ENCODE assay signal across 26 cellular contexts in the genomic region with DNA sequence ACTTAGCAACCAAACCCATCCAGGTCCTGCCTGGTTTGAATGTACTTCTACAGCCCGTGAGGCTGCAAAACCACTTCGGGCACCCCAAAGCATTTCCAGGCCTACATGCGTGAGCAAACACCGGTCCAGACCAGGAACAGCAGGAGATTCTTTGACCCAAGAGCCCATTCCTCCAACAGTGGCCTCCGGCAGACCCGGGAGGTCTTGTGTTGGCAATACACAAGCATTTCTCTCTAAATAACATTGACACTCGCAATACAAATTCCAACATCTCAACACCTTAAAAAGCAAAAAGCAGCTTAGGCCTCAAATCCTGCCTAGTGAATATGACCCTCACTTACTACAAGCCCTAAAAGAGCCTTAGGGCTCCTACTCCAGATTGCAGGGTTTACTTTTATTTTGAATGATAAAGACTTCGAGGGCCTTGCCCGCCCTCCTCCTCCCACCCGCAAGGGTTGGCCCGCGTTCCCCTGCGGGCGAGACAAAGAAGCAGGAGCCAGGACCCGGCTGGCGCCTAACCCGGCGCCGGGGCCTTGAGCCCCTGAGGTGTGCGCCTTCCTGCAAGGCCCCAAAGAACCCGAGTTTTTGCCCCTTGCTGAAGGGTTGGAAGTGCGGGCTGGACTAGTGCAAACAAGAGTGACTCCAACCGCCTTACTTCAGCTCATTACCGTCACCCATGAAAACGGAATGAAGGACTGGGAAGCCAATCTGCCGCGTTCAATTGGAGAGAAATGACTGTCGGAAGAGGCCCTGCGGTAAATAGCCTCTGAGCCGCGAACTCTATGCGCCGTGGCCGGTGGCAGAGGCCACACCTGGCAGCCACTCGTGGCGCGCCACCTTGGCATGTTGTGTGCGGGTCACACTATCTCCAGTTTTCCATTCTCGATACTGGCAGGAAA. TPM values are rescaled to one million over a fixed set of nuclear protein-coding genes. Genes with fewer than 3 reads are reported as not detected.
A peak's percentile ranks its signal among the peaks of the same experiment; 100 is the strongest.
DNase-seq lines count a peak whose midpoint lies in the region; ATAC-seq and TF ChIP-seq lines count a peak whose summit lies in the region.
"Had no signal": no experiment of that assay in that cellular context is flagged by ENCODE, and none has a peak within 500 bp of the region (broad histone marks: within the 10 kb centered on the region; RNA-seq: fewer than 3 reads in every experiment).

No MANE protein-coding gene starts in this region.

- no peak for TF ChIP-seq RAD21 in SK-N-SH (IDR thresholded peaks at IDR 0.05; ENCODE audit: low read length)

- TF ChIP-seq CTCF in SK-N-SH (IDR thresholded peaks at IDR 0.05), result no peak

- H3F3A ChIP-seq in SK-N-SH (replicated peaks; ENCODE audit: insufficient read depth), result no peaks in the 10 kb centered on the region

- peaks cover 0 to 5% (median 0%) of the 10 kb centered on the region in 3 donors for H3K9me3 Mint-ChIP-seq in IgD-negative memory B cell
- H3K9me3 Mint-ChIP-seq: activated T-helper 1 cell treated with anti-CD3 and anti-CD28 coated beads, Interleukin-12 subunit alpha, Interleukin-12 subunit beta, Interleukin-2, Interleukin-4 antibody, amounts not matched to agents 30 ng/mL and 10 ng/mL and 1 ng/mL, durations not matched to agents 14 hours and 24 hours and 36 hours; dendritic cell treated with granulocyte-macrophage colony-stimulating factor and Interleukin-4, amounts not matched to agents 40 ng/mL and 50 ng/mL, for 4 days had no signal

- H3K27me3 ChIP-seq in SK-N-SH (ENCODE audit: insufficient read depth) (no peaks in the 10 kb centered on the region), iPS-18a (ENCODE audit: control insufficient read depth, insufficient read depth, low read length) (peaks cover 95% of the 10 kb centered on the region)
- H3K27me3 ChIP-seq: BE2C had no signal

- DNase-seq in SK-N-SH, result peak; percentile 7
- DNase-seq in retina, result peak; percentile 58
- no peak for DNase-seq in Kasumi-1 (lab: John Stamatoyannopoulos, UW)
- no peak for DNase-seq in AG08395 (ENCODE audit: low spot score)
- DNase-seq: activated CD4-positive, alpha-beta T cell treated with anti-CD3 and anti-CD28 coated beads, Interleukin-2, amount 10 ng/mL, durations not matched to agents 24 days and 14 days; activated naive CD4-positive, alpha-beta T cell treated with anti-CD3 and anti-CD28 coated beads, Interleukin-2, amount 50 U/mL, for 16 hours; anterior cingulate cortex; BE2C; central memory CD4-positive, alpha-beta T cell; KBM-7; mammary epithelial cell; MM.1S; NCI-H146; NCI-H510A treated with DMSO at 0.1 percent for 48 hours; Peyer's patch; SIG-M5; small intestine; stimulated activated CD4-positive, alpha-beta T cell treated with anti-CD3 and anti-CD28 coated beads, Interleukin-2, amount 100 ng/mL, for 24 hours; uterus had no signal

- peaks cover 74% of the 10 kb centered on the region for H3K27me3 Mint-ChIP-seq in IgD-negative memory B cell

- POLR2A ChIA-PET in SK-N-SH (lab: Yijun Ruan, JAX), result no interaction called here

- no peak overlapping the region for H3K4me2 ChIP-seq in SK-N-SH
- H3K4me2 ChIP-seq: A549 had no signal

- H3K4me1 ChIP-seq in SK-N-SH (ENCODE audit: control insufficient read depth in 1 of 2, insufficient read depth in 2 of 2, low read depth in 1 of 2, low read length in 1 of 2) (peaks cover 0 to 8% of the 10 kb centered on the region in 2 experiments; a peak in 1 of 4 replicates), iPS-18a (ENCODE audit: control insufficient read depth, low read depth, low read length) (peaks cover 32% of the 10 kb centered on the region)
- H3K4me1 ChIP-seq: BE2C had no signal

- ATAC-seq in SK-N-SH treated with all-trans-retinoic acid at 6 μM for 48 hours (no peak), HG03520 (IDR thresholded peaks at IDR 0.05; ENCODE audit: unreplicated experiment) (no peak)
- ATAC-seq: A549 had no signal

- H2AFZ ChIP-seq in SK-N-SH (ENCODE audit: low read depth), result no peak overlapping the region

- H3K4me1 Mint-ChIP-seq in IgD-negative memory B cell, result peaks cover 4 to 8% (median 7%) of the 10 kb centered on the region in 3 donors

- H3K9ac ChIP-seq in SK-N-SH (no peak overlapping the region), iPS-18a (ENCODE audit: low read length) (no peak overlapping the region)

- H3K36me3 Mint-ChIP-seq in IgD-negative memory B cell, result no peaks in the 10 kb centered on the region

- H3K79me2 ChIP-seq in SK-N-SH (ENCODE audit: insufficient read depth), result no peaks in the 10 kb centered on the region

- no peaks in the 10 kb centered on the region for H3K36me3 ChIP-seq in SK-N-SH (replicated peaks in 1 of 2; ENCODE audit: control insufficient read depth in 1 of 2, insufficient read depth in 2 of 2, low read length in 1 of 2)
- no peaks in the 10 kb centered on the region for H3K36me3 ChIP-seq in iPS-18a (ENCODE audit: control insufficient read depth, low read depth, low read length)
- H3K36me3 ChIP-seq: BE2C, Peyer's patch, uterus had no signal

- no peaks in the 10 kb centered on the region for H4K20me1 ChIP-seq in SK-N-SH (ENCODE audit: insufficient read depth)

- H3K9me2 ChIP-seq in SK-N-SH, result no peaks in the 10 kb centered on the region

- no peaks in the 10 kb centered on the region for H3K9me3 ChIP-seq in SK-N-SH
- H3K9me3 ChIP-seq in iPS-18a (ENCODE audit: control insufficient read depth, low read depth, low read length), result no peaks in the 10 kb centered on the region
- H3K9me3 ChIP-seq: A549, BE2C, Peyer's patch, uterus had no signal

- WGBS in SK-N-SH (ENCODE audit: low lambda C conversion rate), result 82% methylated on average over 39 of the region's 39 CpGs

- CTCF ChIA-PET in SK-N-SH (lab: Yijun Ruan, JAX), result interaction anchor here (0.9 to 1.6 kb wide), 6 partner anchors 10 to 1086 kb away, joined by 3 to 6 read pairs (median 4); no protein-coding TSS in a partner anchor

- H3K4me3 Mint-ChIP-seq in IgD-negative memory B cell, result no peak overlapping the region
- H3K4me3 Mint-ChIP-seq: activated CD4-positive, alpha-beta T cell treated with anti-CD3 and anti-CD28 coated beads, Interleukin-2, amount 10 ng/mL, durations not matched to agents 24 days and 14 days; activated T-helper 1 cell treated with anti-CD3 and anti-CD28 coated beads, Interleukin-12 subunit alpha, Interleukin-12 subunit beta, Interleukin-2, Interleukin-4 antibody, amounts not matched to agents 30 ng/mL and 10 ng/mL and 1 ng/mL, durations not matched to agents 14 hours and 24 hours and 36 hours; dendritic cell treated with granulocyte-macrophage colony-stimulating factor and Interleukin-4, amounts not matched to agents 40 ng/mL and 50 ng/mL, for 4 days had no signal

- H3K27ac Mint-ChIP-seq in IgD-negative memory B cell, result peak overlapping the region in 2 of 3 donors; percentile 8 to 18
- H3K27ac Mint-ChIP-seq: activated CD4-positive, alpha-beta T cell treated with anti-CD3 and anti-CD28 coated beads, Interleukin-2, amount 10 ng/mL, durations not matched to agents 24 days and 14 days; activated T-helper 1 cell treated with anti-CD3 and anti-CD28 coated beads, Interleukin-12 subunit alpha, Interleukin-12 subunit beta, Interleukin-2, Interleukin-4 antibody, amounts not matched to agents 30 ng/mL and 10 ng/mL and 1 ng/mL, durations not matched to agents 14 hours and 24 hours and 36 hours; dendritic cell treated with granulocyte-macrophage colony-stimulating factor and Interleukin-4, amounts not matched to agents 40 ng/mL and 50 ng/mL, for 4 days had no signal

- H3K4me3 ChIP-seq in SK-N-SH (ENCODE audit: low read depth in 2 of 2, low read length in 1 of 2), result no peak overlapping the region
- H3K4me3 ChIP-seq in iPS-18a (ENCODE audit: low read length), result peak overlapping the region; percentile 15
- H3K4me3 ChIP-seq: A549, Peyer's patch, uterus had no signal

- TF ChIP-seq EP300 in SK-N-SH (IDR thresholded peaks at IDR 0.05; ENCODE audit: borderline replicate concordance in 1 of 2, low read depth in 1 of 2, low read length in 1 of 2), result no peak

- no peak overlapping the region for H3K27ac ChIP-seq in SK-N-SH (ENCODE audit: low read depth in 2 of 2, low read length in 1 of 2)
- H3K27ac ChIP-seq in iPS-18a (ENCODE audit: low read length), result no peak overlapping the region
- H3K27ac ChIP-seq: A549, Peyer's patch, uterus had no signal

TF ChIP-seq in SK-N-SH, 30 proteins besides CTCF, POLR2A, EP300 and RAD21 (continues in another document):
- TF ChIP-seq TAF1 (IDR thresholded peaks at IDR 0.05; ENCODE audit: borderline replicate concordance, low read depth, low read length), result no peak
- no peak for TF ChIP-seq IRF3 (IDR thresholded peaks at IDR 0.05; ENCODE audit: low read depth, low read length)
- no peak for TF ChIP-seq SMC3 (IDR thresholded peaks at IDR 0.05; ENCODE audit: low read depth, low read length)
- TF ChIP-seq GATA2 (CRISPR knock-in tag; IDR thresholded peaks at IDR 0.05), result no peak

TF ChIP-seq in SK-N-SH treated with all-trans-retinoic acid at 6 μM for 48 hours, 23 proteins besides CTCF, POLR2A, EP300 and RAD21:
- TF ChIP-seq ZNF8 (CRISPR knock-in tag; IDR thresholded peaks at IDR 0.05), result no peak

RNA-seq across cellular contexts. Expression of gene DLX6, which starts 3.4 kb away (rescaled TPM):
- 0.23 and 0.37 TPM in 2 replicates for polyA plus RNA-seq in SK-N-SH (2012; rRNA removed)
- 0.21 and 0.41 TPM in 2 replicates for polyA plus RNA-seq in SK-N-SH (2012; cell fraction: cytosol; rRNA removed)
- polyA plus RNA-seq in SK-N-SH (2012; cell fraction: nucleus; rRNA removed), result 0.35 and 1.1 TPM in 2 replicates
- not detected for polyA plus RNA-seq in IgD-negative memory B cell
- polyA plus RNA-seq: A549, mammary epithelial cell had no signal

RNA-seq across cellular contexts. Expression of gene DLX5, which starts 22.7 kb away (rescaled TPM):
- 0.06 TPM in 1 of 2 replicates, not detected in the other for polyA plus RNA-seq in SK-N-SH (2012; rRNA removed)
- 0.08 and 0.26 TPM in 2 replicates for polyA plus RNA-seq in SK-N-SH (2012; cell fraction: cytosol; rRNA removed)
- 0.11 and 0.15 TPM in 2 replicates for polyA plus RNA-seq in SK-N-SH (2012; cell fraction: nucleus; rRNA removed)
- not detected for polyA plus RNA-seq in IgD-negative memory B cell
- polyA plus RNA-seq: A549 had no signal

Comparison
In these comparisons a context has a peak if more than half of its experiments do, and no peak if none do; other contexts are left out.
1. DNase-seq: peak in SK-N-SH (single experiment) and retina (single experiment); none in Kasumi-1 (0 of 2) and AG08395 (single experiment).